12 cellular contexts compared by ENCODE assay signal in the genomic region with DNA sequence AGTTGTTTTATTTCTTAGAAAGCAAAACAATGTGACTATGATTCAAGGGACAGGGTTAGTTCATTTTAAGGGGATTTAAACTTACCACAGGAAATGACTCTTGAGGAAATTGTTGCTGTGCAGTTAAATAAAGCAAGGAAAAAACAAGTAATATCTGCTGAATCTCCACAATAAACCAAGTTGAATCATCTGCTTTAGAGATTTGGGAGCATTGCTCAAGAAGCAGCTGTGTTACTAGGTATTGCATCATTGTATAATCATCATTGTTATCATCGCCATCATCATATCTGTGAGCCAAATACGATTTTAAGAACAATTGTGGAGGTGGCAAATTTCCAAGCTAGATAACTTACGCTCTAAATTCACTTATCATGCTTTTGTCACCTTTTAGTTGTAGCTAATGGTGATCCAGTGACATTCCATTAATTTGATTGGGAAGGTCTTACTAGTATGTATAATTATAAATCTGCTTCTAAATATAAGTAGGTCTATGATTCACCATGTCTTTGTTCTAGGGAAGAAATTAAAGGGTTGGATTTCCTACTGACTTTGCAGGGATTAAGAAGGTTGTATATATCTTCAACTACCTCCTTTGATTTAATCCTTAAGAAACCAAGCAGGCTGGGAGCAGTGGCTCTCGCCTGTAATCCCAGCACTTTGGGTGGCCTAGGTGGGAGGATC. TPM values are rescaled to one million over a fixed set of nuclear protein-coding genes. Genes with fewer than 3 reads are reported as not detected.
DNase-seq lines count a peak whose midpoint lies in the region; ATAC-seq and TF ChIP-seq lines count a peak whose summit lies in the region.
"Had no signal": no experiment of that assay in that cellular context is flagged by ENCODE, and none has a peak within 500 bp of the region (broad histone marks: within the 10 kb centered on the region; RNA-seq: fewer than 3 reads in every experiment).

No MANE protein-coding gene starts in this region.

- TF ChIP-seq CTCF in fibroblast of mammary gland (conservative IDR thresholded peaks at IDR 0.05; ENCODE audit: control insufficient read depth, insufficient read depth, low read depth, low read length): no peak

- H3K9me3 ChIP-seq in T-helper 17 cell (ENCODE audit: control insufficient read depth, low read length, poor library complexity, severe bottlenecking): no peaks in the 10 kb centered on the region

- H3K9me3 Mint-ChIP-seq in activated T-cell treated with anti-CD3 and anti-CD28 coated beads, Interleukin-2, amount 50 U/mL, for 72 hours: no peaks in the 10 kb centered on the region
- no peaks in the 10 kb centered on the region for H3K9me3 Mint-ChIP-seq in stimulated activated effector memory CD8-positive, alpha-beta T cell treated with anti-CD3 and anti-CD28 coated beads, Interleukin-12 subunit alpha, Interleukin-12 subunit beta, amount 100 ng/mL, for 72 hours
- H3K9me3 Mint-ChIP-seq: brain; T-helper 2 cell treated with Interferon-gamma antibody and Interleukin-4, amounts not matched to agents 5 μg/mL and 100 μg/mL, for 36 hours had no signal

- peaks cover 5% of the 10 kb centered on the region for H3K4me1 Mint-ChIP-seq in activated T-cell treated with anti-CD3 and anti-CD28 coated beads, Interleukin-2, amount 50 U/mL, for 72 hours (ENCODE audit: low read depth)
- H3K4me1 Mint-ChIP-seq in stimulated activated effector memory CD8-positive, alpha-beta T cell treated with anti-CD3 and anti-CD28 coated beads, Interleukin-12 subunit alpha, Interleukin-12 subunit beta, amount 100 ng/mL, for 72 hours: no peaks in the 10 kb centered on the region
- peaks cover 4% of the 10 kb centered on the region for H3K4me1 Mint-ChIP-seq in T-helper 17 cell
- H3K4me1 Mint-ChIP-seq: CD4-positive, CD25-positive, alpha-beta regulatory T cell; IgD-negative memory B cell had no signal

- H3K4me3 Mint-ChIP-seq in activated T-cell treated with anti-CD3 and anti-CD28 coated beads, Interleukin-2, amount 50 U/mL, for 72 hours: peak overlapping the region in 1 of 2 donors; percentile 21
- H3K4me3 Mint-ChIP-seq in stimulated activated effector memory CD8-positive, alpha-beta T cell treated with anti-CD3 and anti-CD28 coated beads, Interleukin-12 subunit alpha, Interleukin-12 subunit beta, amount 100 ng/mL, for 72 hours: no peak overlapping the region
- H3K4me3 Mint-ChIP-seq in T-helper 17 cell: no peak overlapping the region
- H3K4me3 Mint-ChIP-seq: CD4-positive, CD25-positive, alpha-beta regulatory T cell; IgD-negative memory B cell; T-helper 2 cell treated with Interferon-gamma antibody and Interleukin-4, amounts not matched to agents 5 μg/mL and 100 μg/mL, for 36 hours had no signal

- H3K27me3 Mint-ChIP-seq in activated T-cell treated with anti-CD3 and anti-CD28 coated beads, Interleukin-2, amount 50 U/mL, for 72 hours (ENCODE audit: low read depth): peaks cover 41% of the 10 kb centered on the region
- H3K27me3 Mint-ChIP-seq in T-helper 17 cell: peaks cover 36% of the 10 kb centered on the region
- H3K27me3 Mint-ChIP-seq: brain had no signal

- ATAC-seq in activated T-cell treated with anti-CD3 and anti-CD28 coated beads, Interleukin-2, amount 50 U/mL, for 72 hours (replicated peaks in 1 of 2): peak; percentile 82 to 85
- ATAC-seq in stimulated activated effector memory CD8-positive, alpha-beta T cell treated with anti-CD3 and anti-CD28 coated beads, Interleukin-12 subunit alpha, Interleukin-12 subunit beta, amount 100 ng/mL, for 72 hours: peak; percentile 52
- ATAC-seq in HG02973 (IDR thresholded peaks at IDR 0.05; ENCODE audit: unreplicated experiment) (no peak), T-helper 17 cell (no peak)

- no peak overlapping the region for H3K4me3 ChIP-seq in fibroblast of mammary gland (ENCODE audit: control insufficient read depth, low read depth, low read length)

- H3K27ac Mint-ChIP-seq in activated T-cell treated with anti-CD3 and anti-CD28 coated beads, Interleukin-2, amount 50 U/mL, for 72 hours: peak overlapping the region; percentile 81
- no peak overlapping the region for H3K27ac Mint-ChIP-seq in stimulated activated effector memory CD8-positive, alpha-beta T cell treated with anti-CD3 and anti-CD28 coated beads, Interleukin-12 subunit alpha, Interleukin-12 subunit beta, amount 100 ng/mL, for 72 hours
- no peak overlapping the region for H3K27ac Mint-ChIP-seq in T-helper 17 cell
- H3K27ac Mint-ChIP-seq: CD4-positive, CD25-positive, alpha-beta regulatory T cell; IgD-negative memory B cell; T-helper 2 cell treated with Interferon-gamma antibody and Interleukin-4, amounts not matched to agents 5 μg/mL and 100 μg/mL, for 36 hours had no signal

- no peaks in the 10 kb centered on the region for H3K36me3 Mint-ChIP-seq in activated T-cell treated with anti-CD3 and anti-CD28 coated beads, Interleukin-2, amount 50 U/mL, for 72 hours (ENCODE audit: insufficient read depth in 2 of 2)
- no peaks in the 10 kb centered on the region for H3K36me3 Mint-ChIP-seq in stimulated activated effector memory CD8-positive, alpha-beta T cell treated with anti-CD3 and anti-CD28 coated beads, Interleukin-12 subunit alpha, Interleukin-12 subunit beta, amount 100 ng/mL, for 72 hours
- H3K36me3 Mint-ChIP-seq in T-helper 17 cell (ENCODE audit: low read depth): peaks cover 2% of the 10 kb centered on the region
- H3K36me3 Mint-ChIP-seq: brain; CD4-positive, CD25-positive, alpha-beta regulatory T cell had no signal

- no peak for DNase-seq in activated T-cell treated with anti-CD3 and anti-CD28 coated beads, Interleukin-2, amount 50 U/mL, for 72 hours
- DNase-seq in activated T-cell treated with anti-CD3 and anti-CD28 coated beads, Interleukin-2, amount 50 U/mL, for 1 hour: no peak
- DNase-seq in SIG-M5 (lab: John Stamatoyannopoulos, UW): peak; percentile 17
- DNase-seq in fibroblast of mammary gland (ENCODE audit: low read depth): peak; percentile 97
- no peak for DNase-seq in stimulated activated effector memory CD8-positive, alpha-beta T cell treated with anti-CD3 and anti-CD28 coated beads, Interleukin-12 subunit alpha, Interleukin-12 subunit beta, amount 100 ng/mL, for 72 hours (ENCODE audit: low spot score in 2 of 2)
- no peak for DNase-seq in activated CD4-positive, alpha-beta T cell treated with anti-CD3 and anti-CD28 coated beads, Interleukin-2, amount 50 U/mL, for 48 hours
- DNase-seq in T-helper 17 cell: no peak
- DNase-seq: CD4-positive, CD25-positive, alpha-beta regulatory T cell had no signal

RNA-seq across cellular contexts. Expression of a gene that starts 19.9 kb away (rescaled TPM):
- total RNA-seq in activated T-cell treated with anti-CD3 and anti-CD28 coated beads, Interleukin-2, amount 50 U/mL, for 72 hours: 1 to 10 TPM in 1 of 2 donors, not detected in 1; 1.2 TPM
- not detected for total RNA-seq in T-helper 17 cell
- total RNA-seq: CD4-positive, CD25-positive, alpha-beta regulatory T cell had no signal

RNA-seq across cellular contexts. Expression of a gene that starts 35.7 kb away (rescaled TPM):
- not detected for total RNA-seq in activated T-cell treated with anti-CD3 and anti-CD28 coated beads, Interleukin-2, amount 50 U/mL, for 72 hours
- not detected for total RNA-seq in T-helper 17 cell
- total RNA-seq: CD4-positive, CD25-positive, alpha-beta regulatory T cell had no signal

RNA-seq across cellular contexts. Expression of a gene that starts 37.5 kb away (rescaled TPM):
- not detected for total RNA-seq in activated T-cell treated with anti-CD3 and anti-CD28 coated beads, Interleukin-2, amount 50 U/mL, for 72 hours
- under 1 TPM in 1 of 2 donors, not detected in 1; 0.16 TPM for total RNA-seq in T-helper 17 cell
- total RNA-seq: CD4-positive, CD25-positive, alpha-beta regulatory T cell had no signal

RNA-seq across cellular contexts. Expression of a gene that starts 54.9 kb away (rescaled TPM):
- total RNA-seq in activated T-cell treated with anti-CD3 and anti-CD28 coated beads, Interleukin-2, amount 50 U/mL, for 72 hours: not detected
- total RNA-seq in T-helper 17 cell: not detected
- total RNA-seq: CD4-positive, CD25-positive, alpha-beta regulatory T cell had no signal

Comparison
In these comparisons a context has a peak if more than half of its experiments do, and no peak if none do; other contexts are left out.
1. ATAC-seq: peak in activated T-cell treated with anti-CD3 and anti-CD28 coated beads, Interleukin-2, amount 50 U/mL, for 72 hours (2 of 2) and stimulated activated effector memory CD8-positive, alpha-beta T cell treated with anti-CD3 and anti-CD28 coated beads, Interleukin-12 subunit alpha, Interleukin-12 subunit beta, amount 100 ng/mL, for 72 hours (single experiment); none in HG02973 (single experiment) and T-helper 17 cell (single experiment).
2. DNase-seq: peak in SIG-M5 (single experiment) and fibroblast of mammary gland (single experiment); none in activated T-cell treated with anti-CD3 and anti-CD28 coated beads, Interleukin-2, amount 50 U/mL, for 72 hours (0 of 2), activated T-cell treated with anti-CD3 and anti-CD28 coated beads, Interleukin-2, amount 50 U/mL, for 1 hour (single experiment), stimulated activated effector memory CD8-positive, alpha-beta T cell treated with anti-CD3 and anti-CD28 coated beads, Interleukin-12 subunit alpha, Interleukin-12 subunit beta, amount 100 ng/mL, for 72 hours (0 of 2), activated CD4-positive, alpha-beta T cell treated with anti-CD3 and anti-CD28 coated beads, Interleukin-2, amount 50 U/mL, for 48 hours (0 of 2) and T-helper 17 cell (0 of 3).